In genomic region chr5:61467766-61468482, GRCh38 we compare ENCODE assay signal across 12 cellular contexts.
DNase-seq lines count a peak whose midpoint lies in the region; ATAC-seq, FAIRE-seq and TF ChIP-seq lines count a peak whose summit lies in the region.
"Had no signal": no experiment of that assay in that cellular context is flagged by ENCODE, and none has a peak within 500 bp of the region (broad histone marks: within the 10 kb centered on the region; RNA-seq: fewer than 3 reads in every experiment).

No MANE protein-coding gene starts in this region.

- peak; percentile 62 to 69; a peak in 5 of 6 replicates for ATAC-seq in A549
- ATAC-seq in stimulated activated naive CD8-positive, alpha-beta T cell treated with anti-CD3 and anti-CD28 coated beads, Interleukin-15, amount 100 ng/mL, for 72 hours: no peak
- ATAC-seq: T-helper 17 cell had no signal

- TF ChIP-seq POLR2A in A549 (IDR thresholded peaks at IDR 0.05; ENCODE audit: low read length): no peak

- 33% methylated on average over 2 of the region's 2 CpGs for WGBS in A549 (ENCODE audit: missing lambda C conversion rate)

- H3K4me3 ChIP-seq in A549 (no peak overlapping the region), HFF-Myc (replicated peaks; ENCODE audit: low read depth, low read length) (no peak overlapping the region), kidney epithelial cell (ENCODE audit: low read depth, low read length) (no peak overlapping the region)
- H3K4me3 ChIP-seq: spleen had no signal

- no peaks in the 10 kb centered on the region for H3K36me3 ChIP-seq in kidney epithelial cell (ENCODE audit: control insufficient read depth, insufficient read depth, low read length)

- H3K27me3 ChIP-seq in kidney epithelial cell (ENCODE audit: control insufficient read depth, insufficient read depth, low read length): no peaks in the 10 kb centered on the region
- H3K27me3 ChIP-seq: spleen had no signal

- H3K4me1 ChIP-seq in A549: peaks cover 59% of the 10 kb centered on the region

- peak overlapping the region; percentile 73 for H3K4me2 ChIP-seq in A549

- no peaks in the 10 kb centered on the region for H3K27me3 Mint-ChIP-seq in stimulated activated naive CD8-positive, alpha-beta T cell treated with anti-CD3 and anti-CD28 coated beads, Interleukin-15, amount 100 ng/mL, for 72 hours
- H3K27me3 Mint-ChIP-seq: T-helper 17 cell had no signal

- no peak for DNase-seq in A549 (ENCODE audit: low read depth in 1 of 2, low spot score in 1 of 2)
- DNase-seq in HFF-Myc (ENCODE audit: extremely low read depth, low read depth): peak; percentile 2
- DNase-seq in amniotic stem cell (lab: John Stamatoyannopoulos, UW): peak; percentile 6
- DNase-seq in kidney epithelial cell (ENCODE audit: low read depth): peak; percentile 83
- no peak for DNase-seq in NCI-H510A treated with DMSO at 0.1 percent for 48 hours (lab: John Stamatoyannopoulos, UW)
- DNase-seq in stimulated activated CD4-positive, alpha-beta T cell treated with anti-CD3 and anti-CD28 coated beads, Interleukin-4, amount 100 ng/mL, for 24 hours: no peak
- no peak for DNase-seq in stimulated activated naive CD8-positive, alpha-beta T cell treated with anti-CD3 and anti-CD28 coated beads, Interleukin-15, amount 100 ng/mL, for 72 hours
- DNase-seq in T-helper 9 cell: no peak
- DNase-seq: GF-D8, NCI-H1436 treated with DMSO at 0.1 percent for 48 hours, spleen, T-helper 17 cell had no signal

- H3K9me3 ChIP-seq in A549: peaks cover 6% of the 10 kb centered on the region; the same call in 2 of the 3 replicates
- H3K9me3 ChIP-seq: spleen had no signal

- peak overlapping the region; percentile 28 to 76; a peak in 4 of 6 replicates for H3K27ac ChIP-seq in A549
- H3K27ac ChIP-seq: spleen had no signal

- H3K4me1 Mint-ChIP-seq in stimulated activated naive CD8-positive, alpha-beta T cell treated with anti-CD3 and anti-CD28 coated beads, Interleukin-15, amount 100 ng/mL, for 72 hours: peaks cover 21% of the 10 kb centered on the region

- FAIRE-seq in A549 (lab: Jason Lieb, UNC): peak; percentile 7

- H3K4me3 Mint-ChIP-seq in stimulated activated naive CD8-positive, alpha-beta T cell treated with anti-CD3 and anti-CD28 coated beads, Interleukin-15, amount 100 ng/mL, for 72 hours: no peak overlapping the region
- H3K4me3 Mint-ChIP-seq: T-helper 17 cell had no signal

- H3K27ac Mint-ChIP-seq in stimulated activated naive CD8-positive, alpha-beta T cell treated with anti-CD3 and anti-CD28 coated beads, Interleukin-15, amount 100 ng/mL, for 72 hours: no peak overlapping the region
- H3K27ac Mint-ChIP-seq: T-helper 17 cell had no signal

- H3K9me3 Mint-ChIP-seq in stimulated activated naive CD8-positive, alpha-beta T cell treated with anti-CD3 and anti-CD28 coated beads, Interleukin-15, amount 100 ng/mL, for 72 hours: peaks cover 0 to 8% of the 10 kb centered on the region in 2 donors

- POLR2A ChIA-PET in A549 (lab: Yijun Ruan, JAX): no interaction called here

- TF ChIP-seq CTCF in A549 (IDR thresholded peaks at IDR 0.05) (no peak), HFF-Myc (IDR thresholded peaks at IDR 0.05; ENCODE audit: low read depth, low read length, missing control alignments) (no peak), kidney epithelial cell (IDR thresholded peaks at IDR 0.05; ENCODE audit: insufficient read depth, low read length, poor library complexity, severe bottlenecking) (no peak)

- TF ChIP-seq RAD21 in A549 (conservative IDR thresholded peaks at IDR 0.05 in 1 of 2, IDR thresholded peaks at IDR 0.05 in 1 of 2): no peak

- CTCF ChIA-PET in A549 (lab: Yijun Ruan, JAX): interaction anchor here (1.0 to 2.1 kb wide), 4 partner anchors 9 to 190 kb away, joined by 3 to 6 read pairs (median 4); no protein-coding TSS in a partner anchor

- no peak for TF ChIP-seq EP300 in A549 (IDR thresholded peaks at IDR 0.05)

TF ChIP-seq in A549, 52 proteins besides CTCF, POLR2A, EP300 and RAD21:
- TF ChIP-seq HMGXB4 (CRISPR knock-in tag; IDR thresholded peaks at IDR 0.05; ENCODE audit: borderline replicate concordance) (no peak), TP53 (CRISPR knock-in tag; IDR thresholded peaks at IDR 0.05) (no peak), RCOR1 (IDR thresholded peaks at IDR 0.05; ENCODE audit: low read depth, low read length) (no peak), HOXA7 (CRISPR knock-in tag; IDR thresholded peaks at IDR 0.05) (no peak), HOXB5 (CRISPR knock-in tag; IDR thresholded peaks at IDR 0.05) (no peak), FOSL2 (IDR thresholded peaks at IDR 0.05) (no peak), FOSL2 (CRISPR knock-in tag; IDR thresholded peaks at IDR 0.05) (no peak)

Comparison
In these comparisons a context has a peak if more than half of its experiments do, and no peak if none do; other contexts are left out.
1. DNase-seq: peak in HFF-Myc (single experiment), amniotic stem cell (single experiment) and kidney epithelial cell (single experiment); none in A549 (0 of 2), NCI-H510A treated with DMSO at 0.1 percent for 48 hours (single experiment), stimulated activated CD4-positive, alpha-beta T cell treated with anti-CD3 and anti-CD28 coated beads, Interleukin-4, amount 100 ng/mL, for 24 hours (single experiment), stimulated activated naive CD8-positive, alpha-beta T cell treated with anti-CD3 and anti-CD28 coated beads, Interleukin-15, amount 100 ng/mL, for 72 hours (0 of 2) and T-helper 9 cell (single experiment).